ENCODE assay signal across 18 cellular contexts in genomic region chr20:57148266-57148665, GRCh38.
"Had no signal": no experiment of that assay in that cellular context is flagged by ENCODE, and none has a peak within 500 bp of the region (broad histone marks: within the 10 kb centered on the region; RNA-seq: fewer than 3 reads in every experiment).

No MANE protein-coding gene starts in this region.

- DNase-seq: activated CD4-positive, alpha-beta T cell treated with anti-CD3 and anti-CD28 coated beads for 48 hours; activated CD4-positive, CD25-positive, alpha-beta regulatory T cell; activated CD8-positive, alpha-beta T cell treated with anti-CD3 and anti-CD28 coated beads for 36 hours; activated naive CD4-positive, alpha-beta T cell; activated naive CD8-positive, alpha-beta T cell treated with anti-CD3 and anti-CD28 coated beads for 36 hours; activated T-cell treated with anti-CD3 and anti-CD28 coated beads, Interleukin-2, amount 50 U/mL, for 1 hour; amniotic stem cell; effector memory CD8-positive, alpha-beta T cell; esophagus squamous epithelium; occipital lobe; retina; stimulated activated CD4-positive, alpha-beta T cell treated with anti-CD3 and anti-CD28 coated beads, Interleukin-15, amount 100 ng/mL, for 24 hours; stimulated activated CD4-positive, alpha-beta T cell treated with anti-CD3 and anti-CD28 coated beads, Interleukin-2, amount 100 ng/mL, for 48 hours; T-cell; transverse colon had no signal

- H3K36me3 ChIP-seq: esophagus squamous epithelium, transverse colon, vagina had no signal

- H3K4me1 ChIP-seq: esophagus squamous epithelium, transverse colon, vagina had no signal

- H3K27me3 ChIP-seq: vagina had no signal

- H3K27ac ChIP-seq: esophagus squamous epithelium, transverse colon, vagina had no signal

- H3K9me3 ChIP-seq: esophagus squamous epithelium, transverse colon, vagina had no signal

- ATAC-seq: activated CD8-positive, alpha-beta T cell treated with anti-CD3 and anti-CD28 coated beads for 36 hours; activated T-helper 17 cell treated with anti-CD3 and anti-CD28 coated beads, Interleukin-2, amount 50 U/mL, for 72 hours; effector memory CD8-positive, alpha-beta T cell; natural killer cell treated with Interleukin-12 subunit alpha and Interleukin-12 subunit beta and Interleukin-15 and Interleukin-18, amount 100 ng/mL, for 72 hours; T-cell had no signal

- H3K4me3 ChIP-seq: esophagus squamous epithelium, transverse colon, vagina had no signal
